In genomic region chr14:61860294-61860918, GRCh38 we compare ENCODE assay signal across 8 cellular contexts.
A peak's percentile ranks its signal among the peaks of the same experiment; 100 is the strongest.
DNase-seq lines count a peak whose midpoint lies in the region; ATAC-seq and TF ChIP-seq lines count a peak whose summit lies in the region.

No MANE protein-coding gene starts in this region.

- ATAC-seq in GM19043 (IDR thresholded peaks at IDR 0.05; ENCODE audit: low read depth, unreplicated experiment) (peak; percentile 98), HG03135 (IDR thresholded peaks at IDR 0.05; ENCODE audit: unreplicated experiment) (peak; percentile 97)

- H3K4me1 ChIP-seq in NT2/D1 (ENCODE audit: insufficient read depth, insufficient read length) = no peaks in the 10 kb centered on the region

- H3K9ac ChIP-seq in NT2/D1 (ENCODE audit: insufficient read length, low read depth) = no peak overlapping the region

- peak; percentile 4 for DNase-seq in CMK (ENCODE audit: low read depth)
- peak; percentile 9 for DNase-seq in NT2/D1 (ENCODE audit: low read depth, low spot score)
- peak; percentile 56 for DNase-seq in activated T-cell treated with anti-CD3 and anti-CD28 coated beads for 24 hours (ENCODE audit: low read depth)
- peak; percentile 4 for DNase-seq in fibroblast of the conjunctiva (ENCODE audit: low read depth)
- no peak for DNase-seq in retinal pigment epithelial cell (ENCODE audit: low read depth)
- DNase-seq in NCI-H446 treated with DMSO at 0.1 percent for 48 hours (lab: John Stamatoyannopoulos, UW) = no peak

- H3K27me3 ChIP-seq in NT2/D1 (ENCODE audit: insufficient read depth, insufficient read length) = no peaks in the 10 kb centered on the region

- TF ChIP-seq CTCF in retinal pigment epithelial cell (conservative IDR thresholded peaks at IDR 0.05; ENCODE audit: low read depth, low read length) = peak; percentile 90

- H3K4me3 ChIP-seq in NT2/D1 (ENCODE audit: insufficient read length, low read depth) (no peak overlapping the region), retinal pigment epithelial cell (ENCODE audit: low read length) (no peak overlapping the region)

- no peaks in the 10 kb centered on the region for H3K36me3 ChIP-seq in NT2/D1 (ENCODE audit: insufficient read depth, insufficient read length, low read length)

- H3K9me3 ChIP-seq in NT2/D1 (ENCODE audit: insufficient read depth, low read length) = no peaks in the 10 kb centered on the region

Comparison
In these comparisons a context has a peak if more than half of its experiments do, and no peak if none do; other contexts are left out.
1. DNase-seq: peak in CMK (single experiment), NT2/D1 (single experiment), activated T-cell treated with anti-CD3 and anti-CD28 coated beads for 24 hours (single experiment) and fibroblast of the conjunctiva (single experiment); none in retinal pigment epithelial cell (single experiment) and NCI-H446 treated with DMSO at 0.1 percent for 48 hours (single experiment).